In genomic region chr13:41547253-41548000, GRCh38 we compare ENCODE assay signal across 1 cellular context.
TF ChIP-seq lines count a peak whose summit lies in the region.

No MANE protein-coding gene starts in this region.

TF ChIP-seq in H1, 55 proteins besides CTCF, POLR2A, EP300 and RAD21 (continued from another document):
- TF ChIP-seq CHD2 (IDR thresholded peaks at IDR 0.05; ENCODE audit: low read length) (no peak), TBP (IDR thresholded peaks at IDR 0.05; ENCODE audit: low read depth, low read length) (no peak), POLR2AphosphoS5 (IDR thresholded peaks at IDR 0.05; ENCODE audit: low read depth, low read length) (no peak), BRCA1 (IDR thresholded peaks at IDR 0.05; ENCODE audit: low read depth, low read length) (no peak), NANOG (IDR thresholded peaks at IDR 0.05; ENCODE audit: insufficient read depth, low read depth, low read length, poor library complexity, severe bottlenecking) (no peak), BCL11A (IDR thresholded peaks at IDR 0.05; ENCODE audit: low read depth in 2 of 2, low read length in 2 of 2) (no peak), GTF2F1 (IDR thresholded peaks at IDR 0.05; ENCODE audit: borderline replicate concordance, low read depth, low read length) (no peak), RBBP5 (IDR thresholded peaks at IDR 0.05; ENCODE audit: borderline replicate concordance, low read depth, low read length) (no peak), NRF1 (IDR thresholded peaks at IDR 0.05; ENCODE audit: low read depth, low read length) (no peak), CTBP2 (IDR thresholded peaks at IDR 0.05; ENCODE audit: borderline replicate concordance, insufficient read depth, insufficient read length, low read length) (no peak)
